ENCODE assay signal across 1 cellular context in the genomic region with DNA sequence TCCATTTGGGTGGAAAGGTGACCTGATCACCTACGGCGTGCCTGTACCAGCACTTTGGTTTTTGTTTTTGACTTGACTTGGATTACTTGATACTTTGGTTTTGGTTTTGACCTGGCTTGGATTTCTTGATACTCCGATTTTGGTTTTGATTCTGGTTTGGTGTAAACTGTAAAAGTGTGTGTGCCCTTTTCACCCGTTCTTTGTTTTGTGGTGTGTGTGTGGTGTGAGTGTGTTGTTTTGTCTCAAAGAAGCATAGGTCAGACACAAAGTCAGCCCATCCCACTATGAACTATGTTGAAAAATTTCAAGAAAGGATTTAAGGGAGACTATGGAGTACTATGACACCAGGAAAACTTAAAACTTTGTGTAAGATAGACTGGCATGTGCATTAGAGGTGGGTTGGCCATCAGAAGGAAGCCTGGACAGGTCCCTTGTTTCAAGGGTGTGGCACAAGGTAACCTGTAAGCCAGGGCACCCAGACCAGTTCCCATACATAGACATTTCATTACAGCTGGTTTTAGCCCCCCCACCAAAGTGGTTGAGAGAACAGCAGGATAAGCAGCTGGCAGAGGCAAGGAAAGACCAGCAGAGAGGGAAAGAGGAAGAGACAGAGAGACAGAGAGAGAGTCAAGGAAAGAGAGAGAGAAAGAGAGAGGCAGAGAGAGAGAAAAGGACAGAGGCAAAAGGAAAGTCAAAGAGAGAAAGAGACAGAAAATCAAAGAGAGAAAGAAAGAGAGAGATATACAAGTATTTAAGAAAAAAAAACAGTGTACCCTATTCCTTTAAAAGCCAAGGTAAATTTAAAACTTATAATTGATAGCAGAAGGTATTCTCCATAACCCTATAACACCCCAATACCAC.
TF ChIP-seq lines count a peak whose summit lies in the region.
"Not testable (repeated sequence)": the region's sequence is repeated elsewhere in the genome, so short reads cannot be mapped to it uniquely, and the experiment has no call there.

No MANE protein-coding gene starts in this region.

TF ChIP-seq in K562, 482 proteins besides CTCF, POLR2A, EP300 and RAD21 (continues in another document):
- TF ChIP-seq ZKSCAN8 (CRISPR knock-in tag; IDR thresholded peaks at IDR 0.05) (0 out of 2 replicates have a peak, but pooled peaks have one; percentile 61), PHB2 (IDR thresholded peaks at IDR 0.05; ENCODE audit: low read depth) (peak; percentile 50; the same call in 1 of the 2 replicates), SMARCA5 (IDR thresholded peaks at IDR 0.05) (peak; percentile 40; the same call in 1 of the 2 replicates), POLR2B (IDR thresholded peaks at IDR 0.05; ENCODE audit: low read depth, partially characterized antibody) (peak; percentile 28), CHD1 (IDR thresholded peaks at IDR 0.05; ENCODE audit: low read length) (peak; percentile 32), HDGF (IDR thresholded peaks at IDR 0.05) (0 out of 2 replicates have a peak, but pooled peaks have one; percentile 47), DMBX1 (CRISPR knock-in tag; IDR thresholded peaks at IDR 0.05; ENCODE audit: borderline replicate concordance) (peak; percentile 4; the same call in 1 of the 2 replicates), OTX1 (CRISPR knock-in tag; IDR thresholded peaks at IDR 0.05) (peak; percentile 88; the same call in 1 of the 2 replicates), MTA2 (IDR thresholded peaks at IDR 0.05; ENCODE audit: low read depth) (peak; percentile 53), CC2D1A (IDR thresholded peaks at IDR 0.05) (peak; percentile 60), DDX20 (tag; IDR thresholded peaks at IDR 0.05; ENCODE audit: low read depth) (0 out of 2 replicates have a peak, but pooled peaks have one; percentile 31), NFRKB (IDR thresholded peaks at IDR 0.05; ENCODE audit: low read depth) (peak; percentile 87), ZNF76 (CRISPR knock-in tag; IDR thresholded peaks at IDR 0.05; ENCODE audit: borderline replicate concordance) (0 out of 2 replicates have a peak, but pooled peaks have one; percentile 13), TAF7 (tag; IDR thresholded peaks at IDR 0.05) (peak; percentile 65), TRIM25 (IDR thresholded peaks at IDR 0.05; ENCODE audit: borderline replicate concordance) (peak; percentile 47; the same call in 1 of the 2 replicates), ELF4 (CRISPR knock-in tag; IDR thresholded peaks at IDR 0.05) (peak; percentile 94), NCOA6 (IDR thresholded peaks at IDR 0.05) (0 out of 2 replicates have a peak, but pooled peaks have one; percentile 11), ZNF583 (CRISPR knock-in tag; IDR thresholded peaks at IDR 0.05) (0 out of 2 replicates have a peak, but pooled peaks have one; percentile 36), SMARCA4 (IDR thresholded peaks at IDR 0.05) (peak; percentile 72), CHCHD3 (CRISPR knock-in tag; IDR thresholded peaks at IDR 0.05) (peak; percentile 1; the same call in 1 of the 2 replicates), HEY1 (CRISPR knock-in tag; IDR thresholded peaks at IDR 0.05; ENCODE audit: borderline replicate concordance) (0 out of 2 replicates have a peak, but pooled peaks have one; percentile 46), TRIM24 (IDR thresholded peaks at IDR 0.05) (peak in 1 of 2 experiments; percentile 44; a peak in 3 of 4 replicates), SNIP1 (IDR thresholded peaks at IDR 0.05; ENCODE audit: low read depth) (0 out of 2 replicates have a peak, but pooled peaks have one; percentile 37), SAP30 (IDR thresholded peaks at IDR 0.05; ENCODE audit: borderline replicate concordance, insufficient read depth, low read depth, low read length, poor library complexity, severe bottlenecking) (peak; percentile 4), NCOA2 (IDR thresholded peaks at IDR 0.05; ENCODE audit: partially characterized antibody in 2 of 2) (peak in 1 of 2 experiments; percentile 38), THRAP3 (IDR thresholded peaks at IDR 0.05; ENCODE audit: borderline replicate concordance) (peak; percentile 48), HDAC2 (IDR thresholded peaks at IDR 0.05) (peak; percentile 15; the same call in 1 of the 2 replicates), TEAD2 (tag; IDR thresholded peaks at IDR 0.05) (peak; percentile 5; the same call in 1 of the 2 replicates), BRD9 (IDR thresholded peaks at IDR 0.05; ENCODE audit: low read depth, partially characterized antibody) (peak; percentile 87), TAL1 (IDR thresholded peaks at IDR 0.05) (0 out of 2 replicates have a peak, but pooled peaks have one; percentile 0), NCOA4 (IDR thresholded peaks at IDR 0.05; ENCODE audit: partially characterized antibody) (peak; percentile 75), TRIM28 (IDR thresholded peaks at IDR 0.05) (peak; percentile 58; the same call in 1 of the 2 replicates), BRD4 (IDR thresholded peaks at IDR 0.05) (0 out of 2 replicates have a peak, but pooled peaks have one; percentile 20), NR4A1 (tag; IDR thresholded peaks at IDR 0.05) (0 out of 2 replicates have a peak, but pooled peaks have one; percentile 13), ZNF668 (CRISPR knock-in tag; IDR thresholded peaks at IDR 0.05) (0 out of 2 replicates have a peak, but pooled peaks have one; percentile 12), ASH1L (IDR thresholded peaks at IDR 0.05; ENCODE audit: borderline replicate concordance, low read depth, partially characterized antibody) (peak; percentile 27), BCOR (IDR thresholded peaks at IDR 0.05) (peak; percentile 35; the same call in 1 of the 2 replicates), KDM1A (IDR thresholded peaks at IDR 0.05) (peak; percentile 43 to 48; a peak in 2 of 4 replicates), FOXK2 (conservative IDR thresholded peaks at IDR 0.05 in 1 of 2, IDR thresholded peaks at IDR 0.05 in 1 of 2; ENCODE audit: low read depth in 2 of 2) (peak in 1 of 2 experiments; percentile 29; a peak in 1 of 4 replicates), SPI1 (IDR thresholded peaks at IDR 0.05; ENCODE audit: borderline replicate concordance, low read depth, low read length) (peak; percentile 33; the same call in 1 of the 2 replicates)
- TF ChIP-seq, protein P1, sequence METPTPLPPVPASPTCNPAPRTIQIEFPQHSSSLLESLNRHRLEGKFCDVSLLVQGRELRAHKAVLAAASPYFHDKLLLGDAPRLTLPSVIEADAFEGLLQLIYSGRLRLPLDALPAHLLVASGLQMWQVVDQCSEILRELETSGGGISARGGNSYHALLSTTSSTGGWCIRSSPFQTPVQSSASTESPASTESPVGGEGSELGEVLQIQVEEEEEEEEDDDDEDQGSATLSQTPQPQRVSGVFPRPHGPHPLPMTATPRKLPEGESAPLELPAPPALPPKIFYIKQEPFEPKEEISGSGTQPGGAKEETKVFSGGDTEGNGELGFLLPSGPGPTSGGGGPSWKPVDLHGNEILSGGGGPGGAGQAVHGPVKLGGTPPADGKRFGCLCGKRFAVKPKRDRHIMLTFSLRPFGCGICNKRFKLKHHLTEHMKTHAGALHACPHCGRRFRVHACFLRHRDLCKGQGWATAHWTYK (CRISPR knock-in tag; IDR thresholded peaks at IDR 0.05), result 0 out of 2 replicates have a peak, but pooled peaks have one; percentile 7
- TF ChIP-seq, protein P2, sequence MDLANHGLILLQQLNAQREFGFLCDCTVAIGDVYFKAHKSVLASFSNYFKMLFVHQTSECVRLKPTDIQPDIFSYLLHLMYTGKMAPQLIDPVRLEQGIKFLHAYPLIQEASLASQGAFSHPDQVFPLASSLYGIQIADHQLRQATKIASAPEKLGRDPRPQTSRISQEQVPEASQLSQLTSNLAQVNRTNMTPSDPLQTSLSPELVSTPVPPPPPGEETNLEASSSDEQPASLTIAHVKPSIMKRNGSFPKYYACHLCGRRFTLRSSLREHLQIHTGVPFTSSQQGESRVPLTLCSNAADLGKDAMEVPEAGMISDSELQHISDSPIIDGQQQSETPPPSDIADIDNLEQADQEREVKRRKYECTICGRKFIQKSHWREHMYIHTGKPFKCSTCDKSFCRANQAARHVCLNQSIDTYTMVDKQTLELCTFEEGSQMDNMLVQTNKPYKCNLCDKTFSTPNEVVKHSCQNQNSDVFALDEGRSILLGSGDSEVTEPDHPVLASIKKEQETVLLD (IDR thresholded peaks at IDR 0.05), result 0 out of 2 replicates have a peak, but pooled peaks have one; percentile 42
- TF ChIP-seq, protein P3, sequence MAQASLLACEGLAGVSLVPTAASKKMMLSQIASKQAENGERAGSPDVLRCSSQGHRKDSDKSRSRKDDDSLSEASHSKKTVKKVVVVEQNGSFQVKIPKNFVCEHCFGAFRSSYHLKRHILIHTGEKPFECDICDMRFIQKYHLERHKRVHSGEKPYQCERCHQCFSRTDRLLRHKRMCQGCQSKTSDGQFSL (CRISPR knock-in tag; IDR thresholded peaks at IDR 0.05), result peak; percentile 87
- TF ChIP-seq, protein P3 (tag; IDR thresholded peaks at IDR 0.05), result peak in 1 of 2 experiments; percentile 30; a peak in 1 of 4 replicates
- TF ChIP-seq, protein P4, sequence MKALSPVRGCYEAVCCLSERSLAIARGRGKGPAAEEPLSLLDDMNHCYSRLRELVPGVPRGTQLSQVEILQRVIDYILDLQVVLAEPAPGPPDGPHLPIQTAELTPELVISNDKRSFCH (CRISPR knock-in tag; IDR thresholded peaks at IDR 0.05), result not testable (repeated sequence)
- TF ChIP-seq, protein P4 (tag; IDR thresholded peaks at IDR 0.05), result 0 out of 2 replicates have a peak, but pooled peaks have one; percentile 10
- TF ChIP-seq, protein P5, sequence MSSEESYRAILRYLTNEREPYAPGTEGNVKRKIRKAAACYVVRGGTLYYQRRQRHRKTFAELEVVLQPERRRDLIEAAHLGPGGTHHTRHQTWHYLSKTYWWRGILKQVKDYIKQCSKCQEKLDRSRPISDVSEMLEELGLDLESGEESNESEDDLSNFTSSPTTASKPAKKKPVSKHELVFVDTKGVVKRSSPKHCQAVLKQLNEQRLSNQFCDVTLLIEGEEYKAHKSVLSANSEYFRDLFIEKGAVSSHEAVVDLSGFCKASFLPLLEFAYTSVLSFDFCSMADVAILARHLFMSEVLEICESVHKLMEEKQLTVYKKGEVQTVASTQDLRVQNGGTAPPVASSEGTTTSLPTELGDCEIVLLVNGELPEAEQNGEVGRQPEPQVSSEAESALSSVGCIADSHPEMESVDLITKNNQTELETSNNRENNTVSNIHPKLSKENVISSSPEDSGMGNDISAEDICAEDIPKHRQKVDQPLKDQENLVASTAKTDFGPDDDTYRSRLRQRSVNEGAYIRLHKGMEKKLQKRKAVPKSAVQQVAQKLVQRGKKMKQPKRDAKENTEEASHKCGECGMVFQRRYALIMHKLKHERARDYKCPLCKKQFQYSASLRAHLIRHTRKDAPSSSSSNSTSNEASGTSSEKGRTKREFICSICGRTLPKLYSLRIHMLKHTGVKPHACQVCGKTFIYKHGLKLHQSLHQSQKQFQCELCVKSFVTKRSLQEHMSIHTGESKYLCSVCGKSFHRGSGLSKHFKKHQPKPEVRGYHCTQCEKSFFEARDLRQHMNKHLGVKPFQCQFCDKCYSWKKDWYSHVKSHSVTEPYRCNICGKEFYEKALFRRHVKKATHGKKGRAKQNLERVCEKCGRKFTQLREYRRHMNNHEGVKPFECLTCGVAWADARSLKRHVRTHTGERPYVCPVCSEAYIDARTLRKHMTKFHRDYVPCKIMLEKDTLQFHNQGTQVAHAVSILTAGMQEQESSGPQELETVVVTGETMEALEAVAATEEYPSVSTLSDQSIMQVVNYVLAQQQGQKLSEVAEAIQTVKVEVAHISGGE (CRISPR knock-in tag; IDR thresholded peaks at IDR 0.05), result 0 out of 6 replicates have a peak, but pooled peaks of 1 of the 3 experiments have one; percentile 7
- not testable (repeated sequence) for TF ChIP-seq NR4A1 (CRISPR knock-in tag; IDR thresholded peaks at IDR 0.05)
- TF ChIP-seq, protein P6, sequence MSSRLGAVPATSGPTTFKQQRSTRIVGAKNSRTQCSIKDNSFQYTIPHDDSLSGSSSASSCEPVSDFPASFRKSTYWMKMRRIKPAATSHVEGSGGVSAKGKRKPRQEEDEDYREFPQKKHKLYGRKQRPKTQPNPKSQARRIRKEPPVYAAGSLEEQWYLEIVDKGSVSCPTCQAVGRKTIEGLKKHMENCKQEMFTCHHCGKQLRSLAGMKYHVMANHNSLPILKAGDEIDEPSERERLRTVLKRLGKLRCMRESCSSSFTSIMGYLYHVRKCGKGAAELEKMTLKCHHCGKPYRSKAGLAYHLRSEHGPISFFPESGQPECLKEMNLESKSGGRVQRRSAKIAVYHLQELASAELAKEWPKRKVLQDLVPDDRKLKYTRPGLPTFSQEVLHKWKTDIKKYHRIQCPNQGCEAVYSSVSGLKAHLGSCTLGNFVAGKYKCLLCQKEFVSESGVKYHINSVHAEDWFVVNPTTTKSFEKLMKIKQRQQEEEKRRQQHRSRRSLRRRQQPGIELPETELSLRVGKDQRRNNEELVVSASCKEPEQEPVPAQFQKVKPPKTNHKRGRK (tag; IDR thresholded peaks at IDR 0.05), result peak; percentile 95
- TF ChIP-seq, protein P7, sequence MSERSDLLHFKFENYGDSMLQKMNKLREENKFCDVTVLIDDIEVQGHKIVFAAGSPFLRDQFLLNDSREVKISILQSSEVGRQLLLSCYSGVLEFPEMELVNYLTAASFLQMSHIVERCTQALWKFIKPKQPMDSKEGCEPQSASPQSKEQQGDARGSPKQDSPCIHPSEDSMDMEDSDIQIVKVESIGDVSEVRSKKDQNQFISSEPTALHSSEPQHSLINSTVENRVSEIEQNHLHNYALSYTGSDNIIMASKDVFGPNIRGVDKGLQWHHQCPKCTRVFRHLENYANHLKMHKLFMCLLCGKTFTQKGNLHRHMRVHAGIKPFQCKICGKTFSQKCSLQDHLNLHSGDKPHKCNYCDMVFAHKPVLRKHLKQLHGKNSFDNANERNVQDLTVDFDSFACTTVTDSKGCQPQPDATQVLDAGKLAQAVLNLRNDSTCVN (CRISPR knock-in tag; IDR thresholded peaks at IDR 0.05), result 0 out of 2 replicates have a peak, but pooled peaks have one; percentile 70
